ENCODE assay signal across 9 cellular contexts in the genomic region with DNA sequence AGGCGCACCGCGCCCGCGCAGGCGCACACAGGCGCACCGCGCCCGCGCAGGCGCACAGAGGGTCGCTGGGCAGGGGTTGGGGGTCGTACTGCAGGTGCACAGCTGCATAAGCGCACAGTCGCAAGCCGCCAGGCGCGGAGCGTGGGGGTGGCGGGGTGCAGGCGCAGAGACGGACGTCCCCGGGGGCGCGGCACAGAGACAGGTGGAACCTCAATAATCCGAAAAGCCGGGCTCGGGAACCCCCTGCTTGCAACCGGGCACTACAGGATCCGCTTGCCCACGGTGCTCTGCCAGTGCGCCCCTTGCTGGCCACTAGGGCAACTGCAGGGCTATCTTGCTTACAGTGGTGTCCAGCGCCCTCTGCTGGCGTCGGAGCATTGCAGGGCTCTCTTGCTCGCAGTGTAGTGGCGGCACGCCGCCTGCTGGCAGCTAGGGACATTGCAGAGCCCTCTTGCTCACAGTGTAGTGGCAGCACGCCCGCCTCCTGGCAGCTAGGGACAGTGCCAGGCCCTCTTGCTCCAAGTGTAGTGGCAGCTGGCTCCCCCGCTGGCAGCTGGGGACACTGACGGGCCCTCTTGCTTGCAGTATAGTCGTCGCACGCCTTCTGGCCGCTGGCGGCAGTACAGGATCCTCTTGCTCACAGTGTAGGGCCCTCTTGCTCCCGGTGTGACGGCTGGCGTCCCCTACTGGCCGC. TPM values are rescaled to one million over a fixed set of nuclear protein-coding genes. Genes with fewer than 3 reads are reported as not detected.
DNase-seq lines count a peak whose midpoint lies in the region; ATAC-seq and FAIRE-seq lines count a peak whose summit lies in the region.
"Had no signal": no experiment of that assay in that cellular context is flagged by ENCODE, and none has a peak within 500 bp of the region (broad histone marks: within the 10 kb centered on the region; RNA-seq: fewer than 3 reads in every experiment).

No MANE protein-coding gene starts in this region.

- no peak overlapping the region for H2AK5ac ChIP-seq in mesendoderm (ENCODE audit: low read length)

- no peak overlapping the region for H4K8ac ChIP-seq in mesendoderm (ENCODE audit: low read depth, low read length)

- no peak overlapping the region for H3K18ac ChIP-seq in mesendoderm (ENCODE audit: low read length)

- H3K9ac ChIP-seq in mesendoderm (ENCODE audit: low read length), result no peak overlapping the region

- no peak overlapping the region for H3K27ac Mint-ChIP-seq in stimulated activated effector memory CD8-positive, alpha-beta T cell treated with anti-CD3 and anti-CD28 coated beads, Interleukin-12 subunit alpha, Interleukin-12 subunit beta, amount 100 ng/mL, for 72 hours

- H3K36me3 Mint-ChIP-seq in stimulated activated effector memory CD8-positive, alpha-beta T cell treated with anti-CD3 and anti-CD28 coated beads, Interleukin-12 subunit alpha, Interleukin-12 subunit beta, amount 100 ng/mL, for 72 hours, result peaks cover 9% of the 10 kb centered on the region

- H3K4me1 ChIP-seq in mesendoderm (ENCODE audit: control insufficient read depth, low read depth, low read length), result no peaks in the 10 kb centered on the region

- no peak overlapping the region for H3K4me2 ChIP-seq in mesendoderm (ENCODE audit: low read length)

- no peaks in the 10 kb centered on the region for H3K79me1 ChIP-seq in mesendoderm (ENCODE audit: low read length)

- no CpG with 5 or more reads among the region's 54 CpGs for WGBS in mesendoderm (ENCODE audit: extremely low coverage, insufficient coverage, low lambda C conversion rate)

- no peak overlapping the region for H3K23ac ChIP-seq in mesendoderm (ENCODE audit: low read length)

- no peaks in the 10 kb centered on the region for H3K36me3 ChIP-seq in mesendoderm (ENCODE audit: control insufficient read depth, insufficient read depth, low read length)

- H3K4ac ChIP-seq in mesendoderm (ENCODE audit: low read depth, low read length), result no peak overlapping the region

- no peaks in the 10 kb centered on the region for H3K79me2 ChIP-seq in mesendoderm (ENCODE audit: control insufficient read depth, insufficient read depth, low read length)

- H3K27ac ChIP-seq in mesendoderm (ENCODE audit: low read depth, low read length), result no peak overlapping the region

- H3K4me1 Mint-ChIP-seq in stimulated activated effector memory CD8-positive, alpha-beta T cell treated with anti-CD3 and anti-CD28 coated beads, Interleukin-12 subunit alpha, Interleukin-12 subunit beta, amount 100 ng/mL, for 72 hours, result no peaks in the 10 kb centered on the region

- DNase-seq in A172 (ENCODE audit: low spot score), result peak; percentile 21
- DNase-seq in activated CD4-positive, CD25-positive, alpha-beta regulatory T cell treated with anti-CD3 and anti-CD28 coated beads, Interleukin-2, amount 50 U/mL, for 16 hours (ENCODE audit: low read depth, low spot score), result peak; percentile 33
- peak; percentile 33 for DNase-seq in cerebellar cortex (ENCODE audit: low spot score)
- DNase-seq in mesendoderm, result peak; percentile 93
- peak; percentile 57 to 78 for DNase-seq in stimulated activated effector memory CD8-positive, alpha-beta T cell treated with anti-CD3 and anti-CD28 coated beads, Interleukin-12 subunit alpha, Interleukin-12 subunit beta, amount 100 ng/mL, for 72 hours (ENCODE audit: low spot score in 2 of 2)
- no peak for DNase-seq in GM19239 (ENCODE audit: insufficient read length, low spot score)
- DNase-seq in NCI-H2196 (lab: John Stamatoyannopoulos, UW; ENCODE audit: unreplicated experiment), result no peak

- no peak overlapping the region for H3K56ac ChIP-seq in mesendoderm (ENCODE audit: low read length)

- no peaks in the 10 kb centered on the region for H3K27me3 ChIP-seq in mesendoderm (ENCODE audit: insufficient read depth, low read length, poor library complexity)

- no peak overlapping the region for H2BK5ac ChIP-seq in mesendoderm (ENCODE audit: low read length)

- H2BK15ac ChIP-seq in mesendoderm (replicated peaks; ENCODE audit: low read depth), result no peak overlapping the region

- H2BK120ac ChIP-seq in mesendoderm (ENCODE audit: low read depth, low read length), result no peak overlapping the region

- no peak overlapping the region for H4K5ac ChIP-seq in mesendoderm (ENCODE audit: low read length)

- no peak overlapping the region for H3K4me3 Mint-ChIP-seq in stimulated activated effector memory CD8-positive, alpha-beta T cell treated with anti-CD3 and anti-CD28 coated beads, Interleukin-12 subunit alpha, Interleukin-12 subunit beta, amount 100 ng/mL, for 72 hours

- no peak for FAIRE-seq in GM19239 (lab: Jason Lieb, UNC)
- FAIRE-seq: colon had no signal

- H3K4me3 ChIP-seq in mesendoderm (ENCODE audit: low read length), result no peak overlapping the region

- H3K9me3 Mint-ChIP-seq in stimulated activated effector memory CD8-positive, alpha-beta T cell treated with anti-CD3 and anti-CD28 coated beads, Interleukin-12 subunit alpha, Interleukin-12 subunit beta, amount 100 ng/mL, for 72 hours, result no peaks in the 10 kb centered on the region

- ATAC-seq in HG03175 (IDR thresholded peaks at IDR 0.05; ENCODE audit: unreplicated experiment), result peak; percentile 53
- peak; percentile 65 for ATAC-seq in stimulated activated effector memory CD8-positive, alpha-beta T cell treated with anti-CD3 and anti-CD28 coated beads, Interleukin-12 subunit alpha, Interleukin-12 subunit beta, amount 100 ng/mL, for 72 hours

RNA-seq across cellular contexts. Expression of gene FAM110C, which starts 34.9 kb away (rescaled TPM):
- not detected in 2 replicates for total RNA-seq in A172 (2014; rRNA removed; shearing (Covaris generic))
- polyA plus RNA-seq in mesendoderm (2013, experiment 1 of 2), result 2.6 TPM
- 3.1 TPM for polyA plus RNA-seq in mesendoderm (2013, experiment 2 of 2)

Comparison
In these comparisons a context has a peak if more than half of its experiments do, and no peak if none do; other contexts are left out.
1. DNase-seq: peak in A172 (single experiment), activated CD4-positive, CD25-positive, alpha-beta regulatory T cell treated with anti-CD3 and anti-CD28 coated beads, Interleukin-2, amount 50 U/mL, for 16 hours (single experiment), cerebellar cortex (single experiment), mesendoderm (single experiment) and stimulated activated effector memory CD8-positive, alpha-beta T cell treated with anti-CD3 and anti-CD28 coated beads, Interleukin-12 subunit alpha, Interleukin-12 subunit beta, amount 100 ng/mL, for 72 hours (2 of 2); none in GM19239 (single experiment) and NCI-H2196 (single experiment).